ENCODE assay signal across 8 cellular contexts in the genomic region with DNA sequence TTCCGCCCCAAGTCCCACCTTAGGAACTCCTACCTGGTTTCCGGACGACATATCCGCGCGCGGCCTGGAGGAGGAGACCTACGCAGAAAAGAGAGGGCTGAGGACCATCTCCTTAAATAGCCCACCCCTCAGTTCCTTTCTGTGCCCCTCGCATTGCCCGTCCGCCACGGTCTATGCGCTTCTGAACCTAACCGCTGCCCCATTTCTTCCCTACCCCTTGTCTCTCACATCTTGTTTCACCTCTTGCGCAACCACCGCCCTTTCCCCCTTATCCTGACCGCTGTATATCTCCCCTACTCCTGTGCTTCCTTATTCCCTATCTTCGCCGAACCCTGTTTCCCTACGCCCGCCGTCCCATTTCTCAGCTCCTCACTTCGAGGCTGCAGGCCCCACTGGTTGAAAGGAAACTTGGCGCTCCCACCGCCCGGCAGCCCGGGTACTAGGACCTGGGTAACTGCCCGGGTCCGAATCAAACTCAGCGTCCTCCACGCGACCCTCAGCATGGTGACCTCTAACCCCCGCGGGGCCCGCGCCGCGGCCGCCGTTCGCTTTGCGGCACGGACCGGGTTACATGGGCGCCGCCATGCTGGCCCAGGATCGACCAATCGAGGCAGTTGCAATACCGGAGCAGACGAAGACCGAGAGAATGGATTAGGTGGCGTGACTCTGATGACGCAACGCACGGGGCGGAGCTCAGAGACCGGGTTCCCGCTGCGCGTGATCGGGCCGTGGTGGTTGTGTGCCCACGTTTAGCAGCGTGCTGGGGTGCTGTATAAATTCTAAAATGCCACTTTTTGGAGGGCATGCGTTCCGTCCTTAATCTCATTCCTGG. TPM values are rescaled to one million over a fixed set of nuclear protein-coding genes. Genes with fewer than 3 reads are reported as not detected.
DNase-seq lines count a peak whose midpoint lies in the region; ATAC-seq and TF ChIP-seq lines count a peak whose summit lies in the region.

A gene (minus strand): TSS at position 612 of the 832 bp plus-strand sequence. CDS start 109 bp downstream, at position 503.

- no peaks in the 10 kb centered on the region for H3K27me3 ChIP-seq in GM06990 (replicated peaks; ENCODE audit: control insufficient read depth, insufficient read depth, low read length)
- H3K27me3 ChIP-seq in testis: no peaks in the 10 kb centered on the region

- no peaks in the 10 kb centered on the region for H3K9me3 ChIP-seq in testis

- H3K4me3 ChIP-seq in GM06990 (replicated peaks; ENCODE audit: low read depth, low read length): peak within 1 kb of the TSS; percentile 71
- H3K4me3 ChIP-seq in testis: peak within 1 kb of the TSS; percentile 77 to 99

- peaks cover 22 to 26% of the 10 kb centered on the region in 2 donors for H3K36me3 Mint-ChIP-seq in activated naive CD4-positive, alpha-beta T cell treated with anti-CD3 and anti-CD28 coated beads, Interleukin-2, amount 50 U/mL, for 72 hours

- intact Hi-C loops in testis (cut with DNase I; ENCODE audit: low total_unique reads): no loop called here

- TF ChIP-seq CTCF in GM06990 (IDR thresholded peaks at IDR 0.05; ENCODE audit: insufficient read depth, low read length, poor library complexity, severe bottlenecking) (no peak), omental fat pad (IDR thresholded peaks at IDR 0.05) (no peak), testis (IDR thresholded peaks at IDR 0.05) (no peak)

- H3K36me3 ChIP-seq in GM06990 (ENCODE audit: control insufficient read depth, insufficient read depth, low read length) (peaks cover 15% of the 10 kb centered on the region), testis (ENCODE audit: low read depth, missing control alignments) (no peaks in the 10 kb centered on the region)

- peak within 1 kb of the TSS; percentile 96 for H3K27ac Mint-ChIP-seq in activated naive CD4-positive, alpha-beta T cell treated with anti-CD3 and anti-CD28 coated beads, Interleukin-2, amount 50 U/mL, for 72 hours

- ATAC-seq in HG02588 (IDR thresholded peaks at IDR 0.05; ENCODE audit: unreplicated experiment): peak; percentile 89
- ATAC-seq in SK-N-SH treated with all-trans-retinoic acid at 6 μM for 48 hours: peak; percentile 98
- peak; percentile 97 to 98 for ATAC-seq in activated naive CD4-positive, alpha-beta T cell treated with anti-CD3 and anti-CD28 coated beads, Interleukin-2, amount 50 U/mL, for 72 hours
- ATAC-seq in omental fat pad (ENCODE audit: low FRiP score): peak; percentile 95

- DNase-seq in GM06990 (ENCODE audit: extremely low read depth, insufficient read length) (peak; percentile 93), NCI-H1092 (lab: John Stamatoyannopoulos, UW) (peak; percentile 92), glomerular endothelial cell (ENCODE audit: extremely low read depth, low read depth, low spot score) (peak; percentile 82), omental fat pad (ENCODE audit: low spot score) (peak; percentile 97), testis (peak; percentile 99)
- DNase-seq in activated naive CD4-positive, alpha-beta T cell treated with anti-CD3 and anti-CD28 coated beads, Interleukin-2, amount 50 U/mL, for 72 hours (ENCODE audit: low spot score in 2 of 2): peak; percentile 91 to 92

- peak; percentile 87 for TF ChIP-seq POLR2A in testis (IDR thresholded peaks at IDR 0.05)

- H3K4me1 ChIP-seq in testis: peaks cover 13% of the 10 kb centered on the region

- peak within 1 kb of the TSS; percentile 92 to 97 for H3K27ac ChIP-seq in testis

- WGBS in testis, 2 donors: 0 to 1% methylated on average over 33 to 66 of the region's 66 CpGs

- H3K9me3 Mint-ChIP-seq in activated naive CD4-positive, alpha-beta T cell treated with anti-CD3 and anti-CD28 coated beads, Interleukin-2, amount 50 U/mL, for 72 hours: no peaks in the 10 kb centered on the region

TF ChIP-seq in SK-N-SH treated with all-trans-retinoic acid at 6 μM for 48 hours, 23 proteins besides CTCF, POLR2A, EP300 and RAD21:
- TF ChIP-seq, protein P1, sequence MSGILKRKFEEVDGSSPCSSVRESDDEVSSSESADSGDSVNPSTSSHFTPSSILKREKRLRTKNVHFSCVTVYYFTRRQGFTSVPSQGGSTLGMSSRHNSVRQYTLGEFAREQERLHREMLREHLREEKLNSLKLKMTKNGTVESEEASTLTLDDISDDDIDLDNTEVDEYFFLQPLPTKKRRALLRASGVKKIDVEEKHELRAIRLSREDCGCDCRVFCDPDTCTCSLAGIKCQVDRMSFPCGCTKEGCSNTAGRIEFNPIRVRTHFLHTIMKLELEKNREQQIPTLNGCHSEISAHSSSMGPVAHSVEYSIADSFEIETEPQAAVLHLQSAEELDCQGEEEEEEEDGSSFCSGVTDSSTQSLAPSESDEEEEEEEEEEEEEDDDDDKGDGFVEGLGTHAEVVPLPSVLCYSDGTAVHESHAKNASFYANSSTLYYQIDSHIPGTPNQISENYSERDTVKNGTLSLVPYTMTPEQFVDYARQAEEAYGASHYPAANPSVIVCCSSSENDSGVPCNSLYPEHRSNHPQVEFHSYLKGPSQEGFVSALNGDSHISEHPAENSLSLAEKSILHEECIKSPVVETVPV (CRISPR knock-in tag; IDR thresholded peaks at IDR 0.05): no peak
- TF ChIP-seq, protein P2, sequence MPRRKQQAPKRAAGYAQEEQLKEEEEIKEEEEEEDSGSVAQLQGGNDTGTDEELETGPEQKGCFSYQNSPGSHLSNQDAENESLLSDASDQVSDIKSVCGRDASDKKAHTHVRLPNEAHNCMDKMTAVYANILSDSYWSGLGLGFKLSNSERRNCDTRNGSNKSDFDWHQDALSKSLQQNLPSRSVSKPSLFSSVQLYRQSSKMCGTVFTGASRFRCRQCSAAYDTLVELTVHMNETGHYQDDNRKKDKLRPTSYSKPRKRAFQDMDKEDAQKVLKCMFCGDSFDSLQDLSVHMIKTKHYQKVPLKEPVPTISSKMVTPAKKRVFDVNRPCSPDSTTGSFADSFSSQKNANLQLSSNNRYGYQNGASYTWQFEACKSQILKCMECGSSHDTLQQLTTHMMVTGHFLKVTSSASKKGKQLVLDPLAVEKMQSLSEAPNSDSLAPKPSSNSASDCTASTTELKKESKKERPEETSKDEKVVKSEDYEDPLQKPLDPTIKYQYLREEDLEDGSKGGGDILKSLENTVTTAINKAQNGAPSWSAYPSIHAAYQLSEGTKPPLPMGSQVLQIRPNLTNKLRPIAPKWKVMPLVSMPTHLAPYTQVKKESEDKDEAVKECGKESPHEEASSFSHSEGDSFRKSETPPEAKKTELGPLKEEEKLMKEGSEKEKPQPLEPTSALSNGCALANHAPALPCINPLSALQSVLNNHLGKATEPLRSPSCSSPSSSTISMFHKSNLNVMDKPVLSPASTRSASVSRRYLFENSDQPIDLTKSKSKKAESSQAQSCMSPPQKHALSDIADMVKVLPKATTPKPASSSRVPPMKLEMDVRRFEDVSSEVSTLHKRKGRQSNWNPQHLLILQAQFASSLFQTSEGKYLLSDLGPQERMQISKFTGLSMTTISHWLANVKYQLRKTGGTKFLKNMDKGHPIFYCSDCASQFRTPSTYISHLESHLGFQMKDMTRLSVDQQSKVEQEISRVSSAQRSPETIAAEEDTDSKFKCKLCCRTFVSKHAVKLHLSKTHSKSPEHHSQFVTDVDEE (CRISPR knock-in tag; IDR thresholded peaks at IDR 0.05): no peak
- TF ChIP-seq ZNF8 (CRISPR knock-in tag; IDR thresholded peaks at IDR 0.05) (no peak), BACH2 (CRISPR knock-in tag; IDR thresholded peaks at IDR 0.05; ENCODE audit: borderline replicate concordance) (no peak), ZFP3 (CRISPR knock-in tag; IDR thresholded peaks at IDR 0.05) (no peak), CSDC2 (CRISPR knock-in tag; IDR thresholded peaks at IDR 0.05) (0 out of 2 replicates have a peak, but pooled peaks have one; percentile 34), TOX (CRISPR knock-in tag; IDR thresholded peaks at IDR 0.05; ENCODE audit: borderline replicate concordance) (no peak)
- TF ChIP-seq, protein P3, sequence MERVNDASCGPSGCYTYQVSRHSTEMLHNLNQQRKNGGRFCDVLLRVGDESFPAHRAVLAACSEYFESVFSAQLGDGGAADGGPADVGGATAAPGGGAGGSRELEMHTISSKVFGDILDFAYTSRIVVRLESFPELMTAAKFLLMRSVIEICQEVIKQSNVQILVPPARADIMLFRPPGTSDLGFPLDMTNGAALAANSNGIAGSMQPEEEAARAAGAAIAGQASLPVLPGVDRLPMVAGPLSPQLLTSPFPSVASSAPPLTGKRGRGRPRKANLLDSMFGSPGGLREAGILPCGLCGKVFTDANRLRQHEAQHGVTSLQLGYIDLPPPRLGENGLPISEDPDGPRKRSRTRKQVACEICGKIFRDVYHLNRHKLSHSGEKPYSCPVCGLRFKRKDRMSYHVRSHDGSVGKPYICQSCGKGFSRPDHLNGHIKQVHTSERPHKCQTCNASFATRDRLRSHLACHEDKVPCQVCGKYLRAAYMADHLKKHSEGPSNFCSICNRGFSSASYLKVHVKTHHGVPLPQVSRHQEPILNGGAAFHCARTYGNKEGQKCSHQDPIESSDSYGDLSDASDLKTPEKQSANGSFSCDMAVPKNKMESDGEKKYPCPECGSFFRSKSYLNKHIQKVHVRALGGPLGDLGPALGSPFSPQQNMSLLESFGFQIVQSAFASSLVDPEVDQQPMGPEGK (CRISPR knock-in tag; IDR thresholded peaks at IDR 0.05; ENCODE audit: borderline replicate concordance): no peak

RNA-seq across cellular contexts. Expression of the gene that starts here (rescaled TPM):
- 100 to 1,000 TPM; 113 to 117 TPM for total RNA-seq in activated naive CD4-positive, alpha-beta T cell treated with anti-CD3 and anti-CD28 coated beads, Interleukin-2, amount 50 U/mL, for 72 hours
- total RNA-seq in glomerular endothelial cell (59.2 and 82.6 TPM in 2 replicates), omental fat pad (10 to 100 TPM; 57.3 to 79.2 (median 71.7) TPM), testis (100 to 1,000 TPM; 101 to 126 TPM)
- 349 TPM for polyA plus RNA-seq in testis (ENCODE audit: insufficient read depth, low read depth, low replicate concordance)

Comparison
In these comparisons a context has a peak if more than half of its experiments do, and no peak if none do; other contexts are left out.
1. Peak in every context shown above with its lines: DNase-seq, ATAC-seq, H3K4me3 ChIP-seq and H3K27ac ChIP-seq.